ENCODE assay signal across 8 cellular contexts in genomic region chr17:48577330-48577945, GRCh38. TPM values are rescaled to one million over a fixed set of nuclear protein-coding genes. Genes with fewer than 3 reads are reported as not detected.
DNase-seq lines count a peak whose midpoint lies in the region; ATAC-seq and TF ChIP-seq lines count a peak whose summit lies in the region.

No MANE protein-coding gene starts in this region.

- H3K27me3 Mint-ChIP-seq in Calu3 (ENCODE audit: unreplicated experiment): peaks cover 20% of the 10 kb centered on the region
- H3K27me3 Mint-ChIP-seq in brain: no peaks in the 10 kb centered on the region
- H3K27me3 Mint-ChIP-seq in natural killer cell (ENCODE audit: low read depth in 2 of 2): peaks cover 23 to 35% of the 10 kb centered on the region in 2 donors

- no peak for DNase-seq in Calu3
- DNase-seq in KBM-7: peak; percentile 48
- no peak for DNase-seq in natural killer cell
- no peak for DNase-seq in cortex of kidney (lab: John Stamatoyannopoulos, UW)
- DNase-seq in NCI-H1048 (lab: John Stamatoyannopoulos, UW): no peak
- DNase-seq in inferior parietal cortex (ENCODE audit: extremely low spot score): no peak
- no peak for DNase-seq in GDM1 (lab: John Stamatoyannopoulos, UW)

- no peak overlapping the region for H3K4me3 Mint-ChIP-seq in Calu3 (ENCODE audit: low read depth, unreplicated experiment)
- peak overlapping the region in 4 of 5 experiments; percentile 76 to 93 (median 82) for H3K4me3 Mint-ChIP-seq in brain
- H3K4me3 Mint-ChIP-seq in natural killer cell: peak overlapping the region; percentile 83

- intact Hi-C loops in Calu3 (cut with micrococcal nuclease; ENCODE audit: unreplicated experiment): loop anchor here (5.0 kb wide), 2 partner anchors 35 to 285 kb away; no protein-coding TSS in a partner anchor
- intact Hi-C loops in natural killer cell (cut with micrococcal nuclease): no loop called here

- TF ChIP-seq CTCF in Calu3 (IDR thresholded peaks at IDR 0.05; ENCODE audit: unreplicated experiment) (no peak), brain (conservative IDR thresholded peaks at IDR 0.05) (no peak), natural killer cell (IDR thresholded peaks at IDR 0.05) (no peak)

- CTCF ChIA-PET in Calu3 (lab: Charles Lee): no interaction called here

- in situ Hi-C loops in KBM-7 (cut with MboI; ENCODE audit: low pct_unique_long_range_greater_than_20kb, low sequenced_read_pairs): no loop called here

- peak in 2 of 3 donors; percentile 10 to 13 for ATAC-seq in natural killer cell

- no peaks in the 10 kb centered on the region for H3K9me3 Mint-ChIP-seq in Calu3 (ENCODE audit: low read depth, unreplicated experiment)
- peaks cover 0 to 11% (median 2%) of the 10 kb centered on the region in 5 experiments for H3K9me3 Mint-ChIP-seq in brain
- H3K9me3 Mint-ChIP-seq in natural killer cell: no peaks in the 10 kb centered on the region

- BruUV-seq in Calu3 (replicated peaks; lab: Mats Ljungman, UMichigan): no TSS peak

- H3K36me3 Mint-ChIP-seq in Calu3 (ENCODE audit: insufficient read depth, unreplicated experiment) (peaks cover 100% of the 10 kb centered on the region), brain (no peaks in the 10 kb centered on the region), natural killer cell (no peaks in the 10 kb centered on the region)

- H3K4me1 Mint-ChIP-seq in Calu3 (ENCODE audit: low read depth, unreplicated experiment) (peaks cover 49% of the 10 kb centered on the region), brain (peaks cover 10% of the 10 kb centered on the region), natural killer cell (peaks cover 44 to 70% of the 10 kb centered on the region in 2 donors)

- H3K27ac Mint-ChIP-seq in Calu3 (ENCODE audit: unreplicated experiment) (peak overlapping the region; percentile 69), brain (peak overlapping the region in 3 of 5 experiments; percentile 72 to 97 (median 83)), natural killer cell (peak overlapping the region in 1 of 2 donors; percentile 89)

RNA-seq across cellular contexts. Expression of gene HOXB4, which starts 0.7 kb away (rescaled TPM):
- total RNA-seq in Calu3 (2022) (28.0 and 31.1 TPM in 2 replicates), natural killer cell (1 to 10 TPM; 3.5 to 6.7 (median 5.7) TPM)
- 30.3 TPM for polyA plus RNA-seq in brain (ENCODE audit: insufficient read depth, low read depth, low replicate concordance)

RNA-seq across cellular contexts. Expression of gene HOXB3, which starts 12.6 kb away (rescaled TPM):
- 151 and 154 TPM in 2 replicates for total RNA-seq in Calu3 (2022)
- polyA plus RNA-seq in brain (ENCODE audit: insufficient read depth, low read depth, low replicate concordance): 41.6 TPM
- total RNA-seq in natural killer cell: 10 to 100 TPM in 2 of 3 donors, 1 to 10 TPM in 1; 7.9 to 15.6 (median 15.3) TPM

RNA-seq across cellular contexts. Expression of gene HOXB5, which starts 16.1 kb away (rescaled TPM):
- 47.2 and 48.5 TPM in 2 replicates for total RNA-seq in Calu3 (2022)
- polyA plus RNA-seq in brain (ENCODE audit: insufficient read depth, low read depth, low replicate concordance): 234 TPM
- not detected for total RNA-seq in natural killer cell

RNA-seq across cellular contexts. Expression of gene HOXB6, which starts 27.3 kb away (rescaled TPM):
- 140 and 144 TPM in 2 replicates for total RNA-seq in Calu3 (2022)
- polyA plus RNA-seq in brain (ENCODE audit: insufficient read depth, low read depth, low replicate concordance): 31.9 TPM
- total RNA-seq in natural killer cell: not detected

RNA-seq across cellular contexts. Expression of gene HOXB2, which starts 32.5 kb away (rescaled TPM):
- total RNA-seq in Calu3 (2022) (24.5 and 32.6 TPM in 2 replicates), natural killer cell (10 to 100 TPM; 21.6 to 30.5 (median 24.7) TPM)
- 168 TPM for polyA plus RNA-seq in brain (ENCODE audit: insufficient read depth, low read depth, low replicate concordance)

Comparison
In these comparisons a context has a peak if more than half of its experiments do, and no peak if none do; other contexts are left out.
1. RNA of gene HOXB5, which starts 16.1 kb away (total RNA-seq): 47.2 to 48.5 TPM in Calu3; not detected in natural killer cell; every median in the first group is over 10 times any median in the second.